Comparison of ENCODE assay signal across 1 cellular context in genomic region chr1:78840447-78841251, GRCh38.
TF ChIP-seq lines count a peak whose summit lies in the region.

No MANE protein-coding gene starts in this region.

TF ChIP-seq in GM23338, 12 proteins besides CTCF, POLR2A, EP300 and RAD21 (continued from another document):
- TF ChIP-seq ZNF462 (CRISPR knock-in tag; IDR thresholded peaks at IDR 0.05) (no peak), CREB1 (CRISPR knock-in tag; IDR thresholded peaks at IDR 0.05; ENCODE audit: low read depth) (no peak), STAT1 (IDR thresholded peaks at IDR 0.05; ENCODE audit: unreplicated experiment) (no peak), REST (IDR thresholded peaks at IDR 0.05; ENCODE audit: unreplicated experiment) (no peak), ZNF114 (CRISPR knock-in tag; IDR thresholded peaks at IDR 0.05) (no peak), ETS1 (IDR thresholded peaks at IDR 0.05) (no peak), ZNF331 (CRISPR knock-in tag; IDR thresholded peaks at IDR 0.05; ENCODE audit: low read depth) (no peak), EZH2 (IDR thresholded peaks at IDR 0.05; ENCODE audit: low read depth, unreplicated experiment) (no peak), NANOG (IDR thresholded peaks at IDR 0.05; ENCODE audit: borderline replicate concordance) (no peak), POLR2AphosphoS5 (IDR thresholded peaks at IDR 0.05; ENCODE audit: low read depth) (no peak)
